ENCODE assay signal across 10 cellular contexts in the genomic region with DNA sequence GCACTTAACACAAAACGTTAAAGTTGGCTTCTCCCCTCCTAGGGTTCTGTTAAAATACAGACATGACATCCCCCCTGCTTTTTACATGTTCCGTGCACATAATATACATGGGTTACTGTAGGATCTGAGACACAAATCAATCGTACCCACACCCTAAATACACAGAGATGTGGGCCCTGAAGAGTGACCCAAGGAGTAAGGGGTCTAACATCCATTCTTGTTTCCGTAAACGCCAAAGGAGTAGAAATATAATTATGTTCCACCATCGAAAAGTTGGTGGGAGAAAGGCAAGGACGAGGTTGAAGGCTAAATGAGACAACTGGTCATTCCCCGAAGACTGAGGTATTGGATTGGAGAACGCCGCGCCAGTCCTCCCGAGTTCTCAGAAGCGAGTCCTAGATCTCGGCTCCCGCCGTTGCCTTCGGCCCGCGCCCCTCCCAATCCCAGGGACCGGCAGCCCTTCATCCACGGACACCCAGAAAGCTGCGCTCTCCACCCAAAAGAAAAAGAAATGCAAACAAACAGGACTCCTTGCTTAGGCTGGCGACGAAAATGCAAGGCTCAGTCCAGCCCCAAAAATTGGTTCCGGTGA. TPM values are rescaled to one million over a fixed set of nuclear protein-coding genes. Genes with fewer than 3 reads are reported as not detected.
DNase-seq lines count a peak whose midpoint lies in the region; ATAC-seq and TF ChIP-seq lines count a peak whose summit lies in the region.
"Had no signal": no experiment of that assay in that cellular context is flagged by ENCODE, and none has a peak within 500 bp of the region (broad histone marks: within the 10 kb centered on the region; RNA-seq: fewer than 3 reads in every experiment).

No MANE protein-coding gene starts in this region.

- no peak overlapping the region for H2AFZ ChIP-seq in PC-3 (ENCODE audit: low read length)

- H3K9ac ChIP-seq in PC-3 (ENCODE audit: low read length): no peak overlapping the region

- no peak for ATAC-seq in naive thymus-derived CD4-positive, alpha-beta T cell
- no peak for ATAC-seq in GM18907 (IDR thresholded peaks at IDR 0.05; ENCODE audit: unreplicated experiment)
- no peak for ATAC-seq in GM18867 (IDR thresholded peaks at IDR 0.05; ENCODE audit: unreplicated experiment)
- no peak for ATAC-seq in PC-3

- DNase-seq in A673 (ENCODE audit: low spot score): no peak
- peak; percentile 65 for DNase-seq in HK-2 (ENCODE audit: unreplicated experiment)
- DNase-seq in dorsolateral prefrontal cortex: no peak
- DNase-seq in naive thymus-derived CD4-positive, alpha-beta T cell: no peak
- DNase-seq in PC-3: no peak
- DNase-seq in immature natural killer cell: no peak
- DNase-seq: GDM1, NCI-H510A had no signal

- H3K9me3 ChIP-seq in A673 (ENCODE audit: low read depth, low read length, poor library complexity, severe bottlenecking): no peaks in the 10 kb centered on the region
- no peaks in the 10 kb centered on the region for H3K9me3 ChIP-seq in naive thymus-derived CD4-positive, alpha-beta T cell (ENCODE audit: control insufficient read depth in 2 of 3, low read length in 3 of 3)
- no peaks in the 10 kb centered on the region for H3K9me3 ChIP-seq in PC-3 (ENCODE audit: low read length)

- H3K4me1 Mint-ChIP-seq in naive thymus-derived CD4-positive, alpha-beta T cell: peaks cover 11 to 46% (median 34%) of the 10 kb centered on the region in 7 donors
- peaks cover 0 to 22% of the 10 kb centered on the region in 2 donors for H3K4me1 Mint-ChIP-seq in immature natural killer cell

- TF ChIP-seq CTCF in A673 (conservative IDR thresholded peaks at IDR 0.05; ENCODE audit: low read depth, low read length): no peak
- no peak for TF ChIP-seq CTCF in dorsolateral prefrontal cortex (IDR thresholded peaks at IDR 0.05 in 54 of 56, conservative IDR thresholded peaks at IDR 0.05 in 2 of 56; ENCODE audit: low read depth in 1 of 56, partially characterized antibody in 56 of 56)
- TF ChIP-seq CTCF in PC-3 (conservative IDR thresholded peaks at IDR 0.05; ENCODE audit: low read depth, low read length): no peak

- no peaks in the 10 kb centered on the region for H3K36me3 ChIP-seq in A673 (ENCODE audit: insufficient read depth, low read length, poor library complexity, severe bottlenecking)
- no peaks in the 10 kb centered on the region for H3K36me3 ChIP-seq in naive thymus-derived CD4-positive, alpha-beta T cell (ENCODE audit: control insufficient read depth in 2 of 3, insufficient read depth in 3 of 3, low read length in 3 of 3)
- H3K36me3 ChIP-seq in PC-3 (ENCODE audit: low read depth, low read length): no peaks in the 10 kb centered on the region

- CTCF ChIA-PET in A673 (lab: Charles Lee) (no interaction called here), PC-3 (lab: Charles Lee) (no interaction called here)
- CTCF ChIA-PET in naive thymus-derived CD4-positive, alpha-beta T cell (lab: Charles Lee): no interaction called here

- H3K4me3 ChIP-seq in A673 (ENCODE audit: low read depth, low read length, poor library complexity, severe bottlenecking) (peak overlapping the region; percentile 44), dorsolateral prefrontal cortex (peak overlapping the region in 56 of 59 donors; percentile 12 to 66 (median 44)), PC-3 (ENCODE audit: low read length) (no peak overlapping the region)
- H3K4me3 ChIP-seq in naive thymus-derived CD4-positive, alpha-beta T cell (ENCODE audit: low read length): no peak overlapping the region

- H3F3A ChIP-seq in PC-3 (ENCODE audit: low read length, unreplicated experiment): no peaks in the 10 kb centered on the region

- no peaks in the 10 kb centered on the region for H3K79me2 ChIP-seq in PC-3 (ENCODE audit: low read length)

- no peak overlapping the region for H3K4me2 ChIP-seq in PC-3 (ENCODE audit: low read length)

- H3K27ac Mint-ChIP-seq in naive thymus-derived CD4-positive, alpha-beta T cell: peak overlapping the region in 1 of 9 donors; percentile 77
- H3K27ac Mint-ChIP-seq in immature natural killer cell: no peak overlapping the region

- intact Hi-C loops in A673 (cut with micrococcal nuclease; ENCODE audit: unreplicated experiment) (no loop called here), dorsolateral prefrontal cortex (cut with DNase I) (no loop called here), PC-3 (cut with micrococcal nuclease) (no loop called here)
- intact Hi-C loops in naive thymus-derived CD4-positive, alpha-beta T cell (cut with micrococcal nuclease): no loop called here

- H3K27me3 ChIP-seq in A673 (replicated peaks; ENCODE audit: insufficient read depth, low read depth, low read length, poor library complexity) (peaks cover 21% of the 10 kb centered on the region), dorsolateral prefrontal cortex (peaks cover 29 to 100% (median 100%) of the 10 kb centered on the region in 45 donors), PC-3 (ENCODE audit: low read length) (no peaks in the 10 kb centered on the region)
- H3K27me3 ChIP-seq in naive thymus-derived CD4-positive, alpha-beta T cell (ENCODE audit: control insufficient read depth in 2 of 2, insufficient read depth in 2 of 2, low read length in 2 of 2): peaks cover 6 to 21% of the 10 kb centered on the region in 2 donors

- peak overlapping the region; percentile 10 to 82 (median 52) for H3K4me3 Mint-ChIP-seq in naive thymus-derived CD4-positive, alpha-beta T cell
- H3K4me3 Mint-ChIP-seq in immature natural killer cell: peak overlapping the region in 2 of 5 donors; percentile 26 to 51

- BruUV-seq in A673 (replicated peaks; lab: Mats Ljungman, UMichigan) (no TSS peak), PC-3 (replicated peaks; lab: Mats Ljungman, UMichigan) (no TSS peak)

- H3K4me1 ChIP-seq in A673 (ENCODE audit: insufficient read depth, low read length, poor library complexity, severe bottlenecking): peaks cover 4% of the 10 kb centered on the region
- H3K4me1 ChIP-seq in naive thymus-derived CD4-positive, alpha-beta T cell (ENCODE audit: control insufficient read depth in 2 of 2, insufficient read depth in 2 of 2, low read length in 2 of 2): no peaks in the 10 kb centered on the region
- H3K4me1 ChIP-seq in PC-3 (ENCODE audit: insufficient read depth, low read length): no peaks in the 10 kb centered on the region

- peaks cover 0 to 61% (median 12%) of the 10 kb centered on the region in 11 donors for H3K9me3 Mint-ChIP-seq in naive thymus-derived CD4-positive, alpha-beta T cell
- peaks cover 24 to 74% (median 35%) of the 10 kb centered on the region in 6 donors for H3K9me3 Mint-ChIP-seq in immature natural killer cell

- peaks cover 85 to 98% (median 94%) of the 10 kb centered on the region in 5 donors for H3K27me3 Mint-ChIP-seq in naive thymus-derived CD4-positive, alpha-beta T cell
- peaks cover 50 to 76% (median 53%) of the 10 kb centered on the region in 3 donors for H3K27me3 Mint-ChIP-seq in immature natural killer cell (ENCODE audit: low read depth in 3 of 3)

- H3K36me3 Mint-ChIP-seq in naive thymus-derived CD4-positive, alpha-beta T cell: peaks cover 0 to 13% (median 3%) of the 10 kb centered on the region in 5 donors
- peaks cover 0 to 21% (median 11%) of the 10 kb centered on the region in 3 donors for H3K36me3 Mint-ChIP-seq in immature natural killer cell

- H3K27ac ChIP-seq in A673 (ENCODE audit: low read depth, low read length, poor library complexity, severe bottlenecking): no peak overlapping the region
- H3K27ac ChIP-seq in dorsolateral prefrontal cortex: peak overlapping the region in 22 of 59 donors; percentile 2 to 85 (median 53)
- no peak overlapping the region for H3K27ac ChIP-seq in naive thymus-derived CD4-positive, alpha-beta T cell (ENCODE audit: low read depth, low read length)
- H3K27ac ChIP-seq in PC-3 (ENCODE audit: low read length): no peak overlapping the region

- no peaks in the 10 kb centered on the region for H4K20me1 ChIP-seq in PC-3 (ENCODE audit: low read length)

- POLR2A ChIA-PET in A673 (lab: Charles Lee; ENCODE audit: low non-redundant PET): no interaction called here
- POLR2A ChIA-PET in naive thymus-derived CD4-positive, alpha-beta T cell (lab: Charles Lee): no interaction called here
- POLR2A ChIA-PET in PC-3 (lab: Charles Lee; ENCODE audit: unreplicated experiment): no interaction called here

- no peaks in the 10 kb centered on the region for H3K9me2 ChIP-seq in PC-3 (replicated peaks; ENCODE audit: low read length)

RNA-seq across cellular contexts. Expression of gene TBX15, which starts 1.2 kb away (rescaled TPM):
- total RNA-seq in A673 (2021): 0.31 and 0.32 TPM in 2 replicates
- 1 to 10 TPM in 74 of 120 experiments, under 1 TPM in 46; 0.32 to 5.7 (median 1.3) TPM for total RNA-seq in dorsolateral prefrontal cortex
- not detected for total RNA-seq in naive thymus-derived CD4-positive, alpha-beta T cell
- polyA plus RNA-seq in naive thymus-derived CD4-positive, alpha-beta T cell: not detected
- total RNA-seq in PC-3 (2014; rRNA removed): 0.58 TPM in 1 of 2 replicates, not detected in the other
- not detected for polyA plus RNA-seq in immature natural killer cell

Comparison
In these comparisons a context has a peak if more than half of its experiments do, and no peak if none do; other contexts are left out.
1. H3K4me3 ChIP-seq: peak in A673 (single experiment) and dorsolateral prefrontal cortex (56 of 59); none in naive thymus-derived CD4-positive, alpha-beta T cell (single experiment) and PC-3 (single experiment).